8 cellular contexts compared by ENCODE assay signal in genomic region chr18:70205421-70206397, GRCh38. TPM values are rescaled to one million over a fixed set of nuclear protein-coding genes. Genes with fewer than 3 reads are reported as not detected.
DNase-seq lines count a peak whose midpoint lies in the region; ATAC-seq and TF ChIP-seq lines count a peak whose summit lies in the region.

RTTN (minus strand) TSS chr18:70205687; CDS start chr18:70205658, 29 bp downstream.

- H3K36me3 Mint-ChIP-seq in activated B cell treated with CpG ODN at 0.5 μM for 24 hours (ENCODE audit: low read depth) (peaks cover 36% of the 10 kb centered on the region), immature natural killer cell (peaks cover 6 to 12% (median 7%) of the 10 kb centered on the region in 3 donors)

- TF ChIP-seq POLR2A in GM18951 (IDR thresholded peaks at IDR 0.05; ENCODE audit: extremely low read depth, insufficient read depth, insufficient read length) (peak; percentile 60), spleen (IDR thresholded peaks at IDR 0.05) (no peak)

- H3K9me3 Mint-ChIP-seq in activated B cell treated with CpG ODN at 0.5 μM for 24 hours (no peaks in the 10 kb centered on the region), immature natural killer cell (no peaks in the 10 kb centered on the region)

- CTCF ChIA-PET in AG04450 (lab: Charles Lee): interaction anchor here (0.6 to 2.4 kb wide), 5 partner anchors 11 to 287 kb away, joined by 3 to 17 read pairs (median 3); no protein-coding TSS in a partner anchor
- CTCF ChIA-PET in activated B cell treated with CpG ODN at 0.5 μM for 24 hours (lab: Charles Lee): interaction anchor here (1.4 kb wide), 2 partner anchors 10 to 229 kb away, joined by 6 to 7 read pairs; no protein-coding TSS in a partner anchor

- peaks cover 10 to 40% (median 22%) of the 10 kb centered on the region in 6 donors for H3K4me1 ChIP-seq in spleen

- peak within 1 kb of the TSS; percentile 99 for H3K27ac Mint-ChIP-seq in activated B cell treated with CpG ODN at 0.5 μM for 24 hours
- peak within 1 kb of the TSS; percentile 92 to 99 (median 99) for H3K27ac Mint-ChIP-seq in immature natural killer cell

- intact Hi-C loops in activated B cell treated with CpG ODN at 0.5 μM for 24 hours (cut with micrococcal nuclease): loop anchor here (1.0 to 5.0 kb wide), 4 partner anchors 8 to 1490 kb away; partner anchors contain the start of genes SOCS6 and TMX3
- intact Hi-C loops in spleen (cut with DNase I; ENCODE audit: low total_unique reads): loop anchor here (10.0 kb wide), 2 partner anchors 89 to 1491 kb away; partner anchors contain the start of gene TMX3

- H3K36me3 ChIP-seq in spleen: peaks cover 0 to 32% (median 4%) of the 10 kb centered on the region in 6 donors

- H3K27me3 Mint-ChIP-seq in activated B cell treated with CpG ODN at 0.5 μM for 24 hours (no peaks in the 10 kb centered on the region), immature natural killer cell (ENCODE audit: low read depth in 3 of 3) (peaks cover 7 to 15% (median 8%) of the 10 kb centered on the region in 3 donors)

- peak within 1 kb of the TSS; percentile 99 for H3K27ac ChIP-seq in AG04450 (ENCODE audit: low read depth, low read length)
- H3K27ac ChIP-seq in caudate nucleus (ENCODE audit: low read depth, low read length): peak within 1 kb of the TSS; percentile 99
- H3K27ac ChIP-seq in spleen: peak within 1 kb of the TSS; percentile 91 to 98 (median 94)

- H3K4me3 Mint-ChIP-seq in activated B cell treated with CpG ODN at 0.5 μM for 24 hours (peak within 1 kb of the TSS; percentile 97), immature natural killer cell (peak within 1 kb of the TSS; percentile 96 to 99 (median 98))

- ATAC-seq in HG03196 (IDR thresholded peaks at IDR 0.05; ENCODE audit: unreplicated experiment): peak; percentile 99
- peak; percentile 94 for ATAC-seq in activated B cell treated with CpG ODN at 0.5 μM for 24 hours (ENCODE audit: low read depth)

- WGBS in spleen, 5 donors: 0 to 1% (median 0%) methylated on average over 57 to 78 of the region's 78 CpGs

- in situ Hi-C loops in GM18951 (cut with MboI; ENCODE audit: low sequenced_read_pairs, unreplicated experiment): no loop called here

- peak; percentile 85 for DNase-seq in AG04450 (ENCODE audit: low read depth, low spot score)
- peak; percentile 96 for DNase-seq in NCI-H345 (lab: John Stamatoyannopoulos, UW)
- peak; percentile 91 for DNase-seq in activated B cell treated with CpG ODN at 0.5 μM for 24 hours
- peak; percentile 53 to 99 (median 94) for DNase-seq in caudate nucleus (lab: John Stamatoyannopoulos, UW)
- peak; percentile 89 to 93 (median 91) for DNase-seq in immature natural killer cell
- peak; percentile 97 for DNase-seq in spleen

- TF ChIP-seq CTCF in AG04450 (IDR thresholded peaks at IDR 0.05; ENCODE audit: low read depth, low read length) (no peak), activated B cell treated with CpG ODN at 0.5 μM for 24 hours (IDR thresholded peaks at IDR 0.05) (no peak), spleen (IDR thresholded peaks at IDR 0.05 in 8 of 11, conservative IDR thresholded peaks at IDR 0.05 in 3 of 11) (peak in 1 of 11 experiments; percentile 8)

- H3K4me1 Mint-ChIP-seq in activated B cell treated with CpG ODN at 0.5 μM for 24 hours (peaks cover 25% of the 10 kb centered on the region), immature natural killer cell (peaks cover 22 to 45% of the 10 kb centered on the region in 2 donors)

- POLR2A ChIA-PET in AG04450 (lab: Yijun Ruan, JAX): interaction anchor here (0.6 to 0.9 kb wide), 2 partner anchors 119 to 866 kb away, joined by 3 read pairs; no protein-coding TSS in a partner anchor
- POLR2A ChIA-PET in activated B cell treated with CpG ODN at 0.5 μM for 24 hours (lab: Charles Lee): interaction anchor here (1.1 to 2.6 kb wide), 2 partner anchors 10 to 11 kb away, joined by 3 to 11 read pairs; no protein-coding TSS in a partner anchor

- peak within 1 kb of the TSS; percentile 84 for H3K4me3 ChIP-seq in AG04450 (ENCODE audit: low read depth, low read length)
- peak within 1 kb of the TSS; percentile 67 to 91 (median 80) for H3K4me3 ChIP-seq in spleen

- no peaks in the 10 kb centered on the region for H3K27me3 ChIP-seq in AG04450 (ENCODE audit: control insufficient read depth, insufficient read depth, low read length)
- no peaks in the 10 kb centered on the region for H3K27me3 ChIP-seq in spleen (replicated peaks in 1 of 7)

- no peaks in the 10 kb centered on the region for H3K9me3 ChIP-seq in AG04450 (ENCODE audit: control insufficient read depth, insufficient read depth, low read length)
- no peaks in the 10 kb centered on the region for H3K9me3 ChIP-seq in spleen

RNA-seq across cellular contexts. Expression of gene RTTN, which starts in this region (rescaled TPM):
- polyA plus RNA-seq in AG04450 (2011; rRNA removed): 4.1 and 4.6 TPM in 2 replicates
- polyA minus RNA-seq in AG04450 (2011; rRNA and poly(A)+ RNA removed): 11.1 and 15.4 TPM in 2 replicates
- 25.0 and 25.9 TPM in 2 replicates for total RNA-seq in activated B cell treated with CpG ODN at 0.5 μM for 24 hours
- polyA plus RNA-seq in immature natural killer cell: 1 to 10 TPM; 1.8 to 5.2 (median 2.4) TPM
- total RNA-seq in spleen: 10 to 100 TPM; 14.6 to 32.3 (median 26.4) TPM
- polyA plus RNA-seq in spleen: 1 to 10 TPM; 4.0 to 4.9 (median 4.2) TPM

Comparison
In these comparisons a context has a peak if more than half of its experiments do, and no peak if none do; other contexts are left out.
1. Peak in every context shown above with its lines: DNase-seq, ATAC-seq, H3K4me3 ChIP-seq and H3K27ac ChIP-seq.